ENCODE assay signal across 8 cellular contexts in genomic region chr20:50085481-50086365, GRCh38. TPM values are rescaled to one million over a fixed set of nuclear protein-coding genes. Genes with fewer than 3 reads are reported as not detected.
DNase-seq lines count a peak whose midpoint lies in the region; ATAC-seq and TF ChIP-seq lines count a peak whose summit lies in the region.

No MANE protein-coding gene starts in this region.

- peak; percentile 79 for ATAC-seq in activated naive CD4-positive, alpha-beta T cell treated with anti-CD3 and anti-CD28 coated beads, Interleukin-2, amount 50 U/mL, for 72 hours
- ATAC-seq in gastroesophageal sphincter (peak; percentile 73), HG02885 (IDR thresholded peaks at IDR 0.05; ENCODE audit: poor library complexity, unreplicated experiment) (no peak), HG03025 (IDR thresholded peaks at IDR 0.05; ENCODE audit: low FRiP score, unreplicated experiment) (no peak)

- no peaks in the 10 kb centered on the region for H3K36me3 Mint-ChIP-seq in activated naive CD4-positive, alpha-beta T cell treated with anti-CD3 and anti-CD28 coated beads, Interleukin-2, amount 50 U/mL, for 72 hours

- H3K9ac ChIP-seq in NT2/D1 (ENCODE audit: insufficient read length, low read depth): no peak overlapping the region

- H3K4me1 ChIP-seq in NT2/D1 (ENCODE audit: insufficient read depth, insufficient read length): peaks cover 3% of the 10 kb centered on the region
- H3K4me1 ChIP-seq in gastroesophageal sphincter: peaks cover 8 to 53% (median 12%) of the 10 kb centered on the region in 3 donors
- H3K4me1 ChIP-seq in neutrophil (ENCODE audit: control insufficient read depth in 1 of 2, insufficient read depth in 1 of 2, low read depth in 1 of 2, low read length in 1 of 2): peaks cover 22 to 24% of the 10 kb centered on the region in 2 experiments

- DNase-seq in DMS79 treated with DMSO at 0.1 percent for 48 hours (lab: John Stamatoyannopoulos, UW): peak; percentile 60
- DNase-seq in HuH-7.5 (ENCODE audit: low spot score): peak; percentile 65
- DNase-seq in NT2/D1 (ENCODE audit: low read depth, low spot score): peak; percentile 48
- peak in 1 of 2 donors; percentile 29 for DNase-seq in activated naive CD4-positive, alpha-beta T cell treated with anti-CD3 and anti-CD28 coated beads, Interleukin-2, amount 50 U/mL, for 72 hours (ENCODE audit: low spot score in 2 of 2)

- WGBS in gastroesophageal sphincter (ENCODE audit: low coverage in 1 of 2), 2 donors: 0% methylated on average over 2 to 8 of the region's 10 CpGs

- peak in 3 of 4 experiments; percentile 72 to 80 (median 78) for TF ChIP-seq CTCF in gastroesophageal sphincter (IDR thresholded peaks at IDR 0.05)
- peak; percentile 68 for TF ChIP-seq CTCF in neutrophil (IDR thresholded peaks at IDR 0.05)

- TF ChIP-seq EP300 in gastroesophageal sphincter (IDR thresholded peaks at IDR 0.05): no peak

- H3K9me3 ChIP-seq in NT2/D1 (ENCODE audit: insufficient read depth, low read length): no peaks in the 10 kb centered on the region
- H3K9me3 ChIP-seq in gastroesophageal sphincter: no peaks in the 10 kb centered on the region
- no peaks in the 10 kb centered on the region for H3K9me3 ChIP-seq in neutrophil

- H3K4me3 ChIP-seq in NT2/D1 (ENCODE audit: insufficient read length, low read depth) (no peak overlapping the region), gastroesophageal sphincter (peak overlapping the region; percentile 12 to 17), neutrophil (ENCODE audit: low read depth in 1 of 2, low read length in 1 of 2) (peak overlapping the region; percentile 50 to 60)

- no peak for TF ChIP-seq POLR2A in gastroesophageal sphincter (IDR thresholded peaks at IDR 0.05)

- H3K27me3 ChIP-seq in NT2/D1 (ENCODE audit: insufficient read depth, insufficient read length): no peaks in the 10 kb centered on the region
- no peaks in the 10 kb centered on the region for H3K27me3 ChIP-seq in gastroesophageal sphincter
- H3K27me3 ChIP-seq in neutrophil: no peaks in the 10 kb centered on the region

- H3K27ac ChIP-seq in gastroesophageal sphincter (peak overlapping the region; percentile 24 to 69 (median 44)), neutrophil (peak overlapping the region; percentile 77)

- no peaks in the 10 kb centered on the region for H3K9me3 Mint-ChIP-seq in activated naive CD4-positive, alpha-beta T cell treated with anti-CD3 and anti-CD28 coated beads, Interleukin-2, amount 50 U/mL, for 72 hours

- H3K36me3 ChIP-seq in NT2/D1 (ENCODE audit: insufficient read depth, insufficient read length, low read length): peaks cover 60% of the 10 kb centered on the region
- peaks cover 0 to 37% of the 10 kb centered on the region in 2 donors for H3K36me3 ChIP-seq in gastroesophageal sphincter
- peaks cover 32% of the 10 kb centered on the region for H3K36me3 ChIP-seq in neutrophil

- H3K27ac Mint-ChIP-seq in activated naive CD4-positive, alpha-beta T cell treated with anti-CD3 and anti-CD28 coated beads, Interleukin-2, amount 50 U/mL, for 72 hours: peak overlapping the region; percentile 68 to 87

RNA-seq across cellular contexts. Expression of gene UBE2V1, which starts 27.2 kb away (rescaled TPM):
- total RNA-seq in activated naive CD4-positive, alpha-beta T cell treated with anti-CD3 and anti-CD28 coated beads, Interleukin-2, amount 50 U/mL, for 72 hours: 100 to 1,000 TPM; 152 to 221 TPM
- 100 to 1,000 TPM in 2 of 4 donors, 10 to 100 TPM in 2; 69.3 to 110 (median 87.9) TPM for total RNA-seq in gastroesophageal sphincter

Comparison
In these comparisons a context has a peak if more than half of its experiments do, and no peak if none do; other contexts are left out.
1. ATAC-seq: peak in activated naive CD4-positive, alpha-beta T cell treated with anti-CD3 and anti-CD28 coated beads, Interleukin-2, amount 50 U/mL, for 72 hours (2 of 2) and gastroesophageal sphincter (single experiment); none in HG02885 (single experiment) and HG03025 (single experiment).